ENCODE assay signal across 8 cellular contexts in the genomic region with DNA sequence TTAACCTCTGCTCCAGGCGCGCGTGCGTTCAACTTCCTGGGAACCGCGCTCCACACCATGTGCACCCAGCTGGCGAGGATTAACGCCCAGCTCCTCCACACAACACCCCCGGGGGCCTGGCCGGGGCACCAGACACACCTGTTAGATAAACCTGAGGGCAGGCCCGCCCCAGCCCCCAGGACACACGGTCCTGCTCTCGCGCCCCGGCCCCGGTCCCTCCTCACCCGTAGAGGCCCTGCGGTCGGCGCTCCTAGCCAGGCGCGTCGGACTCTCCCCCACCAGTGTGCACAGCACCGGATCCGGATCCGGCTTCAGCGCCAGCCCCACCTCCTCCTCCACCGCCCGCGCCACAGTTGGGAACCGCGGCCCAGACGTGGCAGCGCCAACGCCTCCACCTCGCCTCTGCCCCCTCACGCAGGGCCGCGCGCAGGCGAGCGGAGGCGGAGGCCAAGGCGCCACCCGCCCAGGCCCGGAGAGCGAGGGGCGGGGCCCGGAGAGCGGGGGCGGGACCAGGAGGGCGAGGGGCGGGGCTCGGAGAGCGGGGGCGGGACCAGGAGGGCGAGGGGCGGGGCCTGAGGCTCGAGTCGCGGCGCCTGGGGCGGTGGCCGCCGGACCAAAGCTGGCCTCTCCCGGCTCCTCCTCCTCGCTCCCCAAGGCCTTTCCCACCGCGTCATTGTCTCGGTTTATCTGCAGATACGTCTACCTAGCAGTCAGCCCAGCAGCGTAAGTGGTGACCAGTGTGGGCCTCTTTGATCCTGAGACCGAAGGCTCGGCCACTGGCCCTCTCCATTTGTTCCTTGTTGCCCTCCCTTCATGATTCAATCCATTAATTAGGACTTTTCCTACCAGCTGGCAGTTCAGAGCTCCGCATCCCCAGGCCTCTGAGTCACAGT. TPM values are rescaled to one million over a fixed set of nuclear protein-coding genes. Genes with fewer than 3 reads are reported as not detected.
DNase-seq lines count a peak whose midpoint lies in the region; ATAC-seq, FAIRE-seq and TF ChIP-seq lines count a peak whose summit lies in the region.

A gene (minus strand): TSS at position 404 of the 893 bp plus-strand sequence. CDS start 6,957 bp downstream, outside the sequence.

- peak; percentile 93 for FAIRE-seq in urothelium cell line (lab: Jason Lieb, UNC)

- no peaks in the 10 kb centered on the region for H3K36me3 ChIP-seq in ascending aorta

- TF ChIP-seq POLR2A in GM18505 (IDR thresholded peaks at IDR 0.05; ENCODE audit: borderline replicate concordance, extremely low read depth, insufficient read depth, insufficient read length): peak; percentile 72

- H3K4me3 ChIP-seq in ascending aorta: peak within 1 kb of the TSS; percentile 83 to 91
- H3K4me3 ChIP-seq in right cardiac atrium (ENCODE audit: low read length): peak within 1 kb of the TSS; percentile 77

- TF ChIP-seq CTCF in ascending aorta (IDR thresholded peaks at IDR 0.05): no peak

- H3K27me3 ChIP-seq in ascending aorta (no peaks in the 10 kb centered on the region), right cardiac atrium (ENCODE audit: control insufficient read depth, insufficient read depth) (no peaks in the 10 kb centered on the region)

- H3K27ac ChIP-seq in ascending aorta (peak within 1 kb of the TSS; percentile 94 to 95), right cardiac atrium (ENCODE audit: low read length) (peak within 1 kb of the TSS; percentile 95)

- H3K4me3 Mint-ChIP-seq in T-helper 2 cell treated with Interferon-gamma antibody and Interleukin-4, amounts not matched to agents 5 μg/mL and 100 μg/mL, for 36 hours: peak within 1 kb of the TSS; percentile 92

- peaks cover 8% of the 10 kb centered on the region for H3K36me3 Mint-ChIP-seq in T-helper 2 cell treated with Interferon-gamma antibody and Interleukin-4, amounts not matched to agents 5 μg/mL and 100 μg/mL, for 36 hours (ENCODE audit: low read depth)

- H3K27me3 Mint-ChIP-seq in T-helper 2 cell treated with Interferon-gamma antibody and Interleukin-4, amounts not matched to agents 5 μg/mL and 100 μg/mL, for 36 hours (ENCODE audit: low read depth): no peaks in the 10 kb centered on the region

- ATAC-seq in GM18505 (IDR thresholded peaks at IDR 0.05; ENCODE audit: unreplicated experiment) (peak; percentile 92), HG02943 (IDR thresholded peaks at IDR 0.05; ENCODE audit: low read depth, unreplicated experiment) (peak; percentile 88), right cardiac atrium (peak; percentile 97 to 98)

- H3K4me1 Mint-ChIP-seq in T-helper 2 cell treated with Interferon-gamma antibody and Interleukin-4, amounts not matched to agents 5 μg/mL and 100 μg/mL, for 36 hours (ENCODE audit: low read depth): peaks cover 26% of the 10 kb centered on the region

- H3K4me1 ChIP-seq in ascending aorta (peaks cover 6 to 21% of the 10 kb centered on the region in 2 donors), right cardiac atrium (ENCODE audit: control insufficient read depth, insufficient read depth, low read length) (peaks cover 2% of the 10 kb centered on the region)

- WGBS in right cardiac atrium: under 1% methylated on average over 75 of the region's 75 CpGs

- H3K27ac Mint-ChIP-seq in T-helper 2 cell treated with Interferon-gamma antibody and Interleukin-4, amounts not matched to agents 5 μg/mL and 100 μg/mL, for 36 hours: peak within 1 kb of the TSS; percentile 82

- no peaks in the 10 kb centered on the region for H3K9me3 ChIP-seq in ascending aorta
- no peaks in the 10 kb centered on the region for H3K9me3 ChIP-seq in right cardiac atrium (ENCODE audit: control insufficient read depth, low read length)

- no peaks in the 10 kb centered on the region for H3K9me3 Mint-ChIP-seq in T-helper 2 cell treated with Interferon-gamma antibody and Interleukin-4, amounts not matched to agents 5 μg/mL and 100 μg/mL, for 36 hours

- intact Hi-C loops in ascending aorta (cut with DNase I): loop anchor here (1.0 to 10.0 kb wide), 6 partner anchors 10 to 1163 kb away; a partner anchor contains a TSS
- intact Hi-C loops in right cardiac atrium (cut with DNase I): no loop called here

- DNase-seq in NCI-H2029 (lab: John Stamatoyannopoulos, UW): peak; percentile 95
- DNase-seq in T-helper 2 cell treated with Interferon-gamma antibody and Interleukin-4, amounts not matched to agents 5 μg/mL and 100 μg/mL, for 36 hours (ENCODE audit: low spot score): peak; percentile 83
- peak; percentile 42 to 92 for DNase-seq in ascending aorta (ENCODE audit: low spot score in 2 of 2)
- DNase-seq in right cardiac atrium: peak; percentile 91 to 96 (median 95)
- DNase-seq in pulmonary artery endothelial cell (ENCODE audit: low read depth, low spot score): peak; percentile 80
- DNase-seq in urothelium cell line (ENCODE audit: low spot score): peak; percentile 100

RNA-seq across cellular contexts. Expression of the gene that starts here (rescaled TPM):
- total RNA-seq in ascending aorta: 39.9 TPM
- 10 to 100 TPM in 1 of 4 donors, 1 to 10 TPM in 3; 7.4 to 15.2 (median 8.3) TPM for total RNA-seq in right cardiac atrium
- polyA plus RNA-seq in right cardiac atrium: 5.0 TPM
- 46.2 and 47.8 TPM in 2 replicates for total RNA-seq in pulmonary artery endothelial cell

Comparison
In these comparisons a context has a peak if more than half of its experiments do, and no peak if none do; other contexts are left out.
1. Peak in every context shown above with its lines: DNase-seq, ATAC-seq, H3K4me3 ChIP-seq and H3K27ac ChIP-seq.